1 cellular context compared by ENCODE assay signal in genomic region chr1:155009742-155010141, GRCh38.
TF ChIP-seq lines count a peak whose summit lies in the region.

No MANE protein-coding gene starts in this region.

TF ChIP-seq in GM23338, 12 proteins besides CTCF, POLR2A, EP300 and RAD21 (continued from another document):
- no peak for TF ChIP-seq ZNF462 (CRISPR knock-in tag; IDR thresholded peaks at IDR 0.05)
- TF ChIP-seq REST (IDR thresholded peaks at IDR 0.05; ENCODE audit: unreplicated experiment) = no peak
- no peak for TF ChIP-seq NANOG (IDR thresholded peaks at IDR 0.05; ENCODE audit: borderline replicate concordance)
- TF ChIP-seq ZNF331 (CRISPR knock-in tag; IDR thresholded peaks at IDR 0.05; ENCODE audit: low read depth) = no peak
- TF ChIP-seq EZH2phosphoT487 (IDR thresholded peaks at IDR 0.05; ENCODE audit: unreplicated experiment) = no peak
- TF ChIP-seq ZNF114 (CRISPR knock-in tag; IDR thresholded peaks at IDR 0.05) = no peak
- TF ChIP-seq, protein P1, sequence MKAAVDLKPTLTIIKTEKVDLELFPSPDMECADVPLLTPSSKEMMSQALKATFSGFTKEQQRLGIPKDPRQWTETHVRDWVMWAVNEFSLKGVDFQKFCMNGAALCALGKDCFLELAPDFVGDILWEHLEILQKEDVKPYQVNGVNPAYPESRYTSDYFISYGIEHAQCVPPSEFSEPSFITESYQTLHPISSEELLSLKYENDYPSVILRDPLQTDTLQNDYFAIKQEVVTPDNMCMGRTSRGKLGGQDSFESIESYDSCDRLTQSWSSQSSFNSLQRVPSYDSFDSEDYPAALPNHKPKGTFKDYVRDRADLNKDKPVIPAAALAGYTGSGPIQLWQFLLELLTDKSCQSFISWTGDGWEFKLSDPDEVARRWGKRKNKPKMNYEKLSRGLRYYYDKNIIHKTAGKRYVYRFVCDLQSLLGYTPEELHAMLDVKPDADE (IDR thresholded peaks at IDR 0.05) = no peak
TF ChIP-seq in GM23338: peak in this region for 0.
